30 cellular contexts compared by ENCODE assay signal in the genomic region with DNA sequence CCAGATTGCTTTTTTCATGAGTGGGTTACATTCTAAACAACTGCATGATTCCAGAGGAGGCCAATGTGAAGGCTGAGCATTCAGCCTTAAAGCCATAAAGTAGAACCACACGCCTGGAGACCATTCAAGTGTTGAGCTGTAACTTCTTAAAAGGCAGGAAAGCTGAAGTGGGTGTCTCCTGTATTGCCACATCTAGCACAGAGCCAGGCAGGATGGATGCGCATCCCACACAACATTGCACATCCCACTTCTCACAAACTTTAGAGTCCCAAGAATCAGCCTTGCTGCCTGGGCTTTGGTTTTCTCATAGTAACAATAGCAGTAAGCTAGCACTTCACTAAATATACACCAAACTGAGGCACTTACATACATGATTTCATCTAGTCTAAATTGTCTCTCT.
"Had no signal": no experiment of that assay in that cellular context is flagged by ENCODE, and none has a peak within 500 bp of the region (broad histone marks: within the 10 kb centered on the region; RNA-seq: fewer than 3 reads in every experiment).

No MANE protein-coding gene starts in this region.

- H3K27ac ChIP-seq: ascending aorta, foreskin keratinocyte, heart right ventricle, pancreas, psoas muscle, right atrium auricular region, tibial artery, WERI-Rb-1 had no signal

- DNase-seq: activated CD4-positive, alpha-beta memory T cell treated with anti-CD3 and anti-CD28 coated beads for 36 hours; activated CD4-positive, alpha-beta T cell treated with anti-CD3 and anti-CD28 coated beads, Interleukin-2, amount 10 ng/mL, durations not matched to agents 24 days and 14 days; activated CD4-positive, CD25-positive, alpha-beta regulatory T cell treated with anti-CD3 and anti-CD28 coated beads, Interleukin-2, amount 50 U/mL, for 72 hours; activated CD8-positive, alpha-beta memory T cell treated with anti-CD3 and anti-CD28 coated beads, Interleukin-2, amount 50 U/mL, for 48 hours; activated gamma-delta T cell; activated naive CD4-positive, alpha-beta T cell treated with anti-CD3 and anti-CD28 coated beads, Interleukin-2, amount 10 ng/mL, durations not matched to agents 7 days and 5 days; activated naive CD8-positive, alpha-beta T cell treated with anti-CD3 and anti-CD28 coated beads, Interleukin-2, amount 10 ng/mL, durations not matched to agents 7 days and 5 days; activated T-cell treated with anti-CD3 and anti-CD28 coated beads, Interleukin-2, amount 50 U/mL, for 24 hours; cortex of kidney; foreskin keratinocyte; heart right ventricle; left ventricle myocardium superior; naive thymus-derived CD4-positive, alpha-beta T cell; pancreas; psoas muscle; stimulated activated CD4-positive, alpha-beta T cell treated with anti-CD3 and anti-CD28 coated beads, Interleukin-1b, Interleukin-23, amount 100 ng/mL, for 48 hours; stimulated activated CD4-positive, alpha-beta T cell treated with anti-CD3 and anti-CD28 coated beads, Interleukin-4, amount 100 ng/mL, for 4 hours; stimulated activated CD8-positive, alpha-beta memory T cell treated with anti-CD3 and anti-CD28 coated beads, Interleukin-4, amount 100 ng/mL, for 48 hours; stimulated activated naive CD8-positive, alpha-beta T cell treated with anti-CD3 and anti-CD28 coated beads, Interleukin-15, amount 100 ng/mL, for 72 hours; substantia nigra; T-helper 9 cell; tibial artery; WERI-Rb-1 had no signal

- H3K9me3 ChIP-seq: ascending aorta, heart right ventricle, pancreas, psoas muscle, right atrium auricular region, tibial artery had no signal

- H3K27me3 ChIP-seq: ascending aorta, foreskin keratinocyte, heart right ventricle, pancreas, right atrium auricular region, tibial artery had no signal

- H3K36me3 ChIP-seq: ascending aorta, heart right ventricle, pancreas, right atrium auricular region, tibial artery, WERI-Rb-1 had no signal

- H3K9me3 Mint-ChIP-seq: activated CD4-positive, alpha-beta memory T cell treated with anti-CD3 and anti-CD28 coated beads for 36 hours; activated CD4-positive, alpha-beta T cell treated with anti-CD3 and anti-CD28 coated beads, Interleukin-2, amount 10 ng/mL, durations not matched to agents 24 days and 14 days; activated naive CD4-positive, alpha-beta T cell treated with anti-CD3 and anti-CD28 coated beads, Interleukin-2, amount 10 ng/mL, durations not matched to agents 7 days and 5 days; activated naive CD8-positive, alpha-beta T cell treated with anti-CD3 and anti-CD28 coated beads, Interleukin-2, amount 10 ng/mL, durations not matched to agents 7 days and 5 days; activated T-cell treated with anti-CD3 and anti-CD28 coated beads, Interleukin-2, amount 50 U/mL, for 24 hours; stimulated activated memory B cell treated with anti-CD40 and anti-IgM and Interleukin-4, amounts not matched to agents 10 μg/mL and 1 μg/mL and 100 μg/mL, for 72 hours; stimulated activated naive CD8-positive, alpha-beta T cell treated with anti-CD3 and anti-CD28 coated beads, Interleukin-15, amount 100 ng/mL, for 72 hours; T-helper 1 cell treated with Interleukin-12 subunit alpha and Interleukin-12 subunit beta and Interleukin-4 antibody, amounts not matched to agents 30 μg/mL and 1 μg/mL, for 36 hours had no signal

- H3K4me1 Mint-ChIP-seq: activated CD4-positive, alpha-beta T cell treated with anti-CD3 and anti-CD28 coated beads, Interleukin-2, amount 10 ng/mL, durations not matched to agents 24 days and 14 days; activated naive CD4-positive, alpha-beta T cell treated with anti-CD3 and anti-CD28 coated beads, Interleukin-2, amount 10 ng/mL, durations not matched to agents 7 days and 5 days; activated naive CD8-positive, alpha-beta T cell treated with anti-CD3 and anti-CD28 coated beads, Interleukin-2, amount 10 ng/mL, durations not matched to agents 7 days and 5 days; stimulated activated memory B cell treated with anti-CD40 and anti-IgM and Interleukin-4, amounts not matched to agents 10 μg/mL and 1 μg/mL and 100 μg/mL, for 72 hours; stimulated activated naive CD8-positive, alpha-beta T cell treated with anti-CD3 and anti-CD28 coated beads, Interleukin-15, amount 100 ng/mL, for 72 hours had no signal

- H3K27me3 Mint-ChIP-seq: activated CD4-positive, alpha-beta memory T cell treated with anti-CD3 and anti-CD28 coated beads for 36 hours; activated CD4-positive, alpha-beta T cell treated with anti-CD3 and anti-CD28 coated beads, Interleukin-2, amount 10 ng/mL, durations not matched to agents 24 days and 14 days; activated naive CD4-positive, alpha-beta T cell treated with anti-CD3 and anti-CD28 coated beads, Interleukin-2, amount 10 ng/mL, durations not matched to agents 7 days and 5 days; activated T-cell treated with anti-CD3 and anti-CD28 coated beads, Interleukin-2, amount 50 U/mL, for 24 hours; brain; stimulated activated memory B cell treated with anti-CD40 and anti-IgM and Interleukin-4, amounts not matched to agents 10 μg/mL and 1 μg/mL and 100 μg/mL, for 72 hours had no signal

- H3K4me1 ChIP-seq: ascending aorta, foreskin keratinocyte, heart right ventricle, pancreas, psoas muscle, right atrium auricular region, tibial artery had no signal

- H3K4me3 ChIP-seq: ascending aorta, heart right ventricle, pancreas, psoas muscle, right atrium auricular region, smooth muscle cell, tibial artery had no signal

- H3K4me3 Mint-ChIP-seq: activated CD4-positive, alpha-beta memory T cell treated with anti-CD3 and anti-CD28 coated beads for 36 hours; activated CD4-positive, alpha-beta T cell treated with anti-CD3 and anti-CD28 coated beads, Interleukin-2, amount 10 ng/mL, durations not matched to agents 24 days and 14 days; activated naive CD4-positive, alpha-beta T cell treated with anti-CD3 and anti-CD28 coated beads, Interleukin-2, amount 10 ng/mL, durations not matched to agents 7 days and 5 days; activated naive CD8-positive, alpha-beta T cell treated with anti-CD3 and anti-CD28 coated beads, Interleukin-2, amount 10 ng/mL, durations not matched to agents 7 days and 5 days; activated T-cell treated with anti-CD3 and anti-CD28 coated beads, Interleukin-2, amount 50 U/mL, for 24 hours; brain; mesothelial cell of epicardium; naive thymus-derived CD4-positive, alpha-beta T cell; stimulated activated memory B cell treated with anti-CD40 and anti-IgM and Interleukin-4, amounts not matched to agents 10 μg/mL and 1 μg/mL and 100 μg/mL, for 72 hours; stimulated activated naive CD8-positive, alpha-beta T cell treated with anti-CD3 and anti-CD28 coated beads, Interleukin-15, amount 100 ng/mL, for 72 hours; T-helper 1 cell treated with Interleukin-12 subunit alpha and Interleukin-12 subunit beta and Interleukin-4 antibody, amounts not matched to agents 30 μg/mL and 1 μg/mL, for 36 hours had no signal

- H3K36me3 Mint-ChIP-seq: activated CD4-positive, alpha-beta memory T cell treated with anti-CD3 and anti-CD28 coated beads for 36 hours; activated naive CD4-positive, alpha-beta T cell treated with anti-CD3 and anti-CD28 coated beads, Interleukin-2, amount 10 ng/mL, durations not matched to agents 7 days and 5 days; activated naive CD8-positive, alpha-beta T cell treated with anti-CD3 and anti-CD28 coated beads, Interleukin-2, amount 10 ng/mL, durations not matched to agents 7 days and 5 days; brain; mesothelial cell of epicardium; naive thymus-derived CD4-positive, alpha-beta T cell; stimulated activated memory B cell treated with anti-CD40 and anti-IgM and Interleukin-4, amounts not matched to agents 10 μg/mL and 1 μg/mL and 100 μg/mL, for 72 hours had no signal

- H3K27ac Mint-ChIP-seq: activated CD4-positive, alpha-beta memory T cell treated with anti-CD3 and anti-CD28 coated beads for 36 hours; activated CD4-positive, alpha-beta T cell treated with anti-CD3 and anti-CD28 coated beads, Interleukin-2, amount 10 ng/mL, durations not matched to agents 24 days and 14 days; activated naive CD4-positive, alpha-beta T cell treated with anti-CD3 and anti-CD28 coated beads, Interleukin-2, amount 10 ng/mL, durations not matched to agents 7 days and 5 days; activated naive CD8-positive, alpha-beta T cell treated with anti-CD3 and anti-CD28 coated beads, Interleukin-2, amount 10 ng/mL, durations not matched to agents 7 days and 5 days; activated T-cell treated with anti-CD3 and anti-CD28 coated beads, Interleukin-2, amount 50 U/mL, for 24 hours; mesothelial cell of epicardium; naive thymus-derived CD4-positive, alpha-beta T cell; stimulated activated memory B cell treated with anti-CD40 and anti-IgM and Interleukin-4, amounts not matched to agents 10 μg/mL and 1 μg/mL and 100 μg/mL, for 72 hours; stimulated activated naive CD8-positive, alpha-beta T cell treated with anti-CD3 and anti-CD28 coated beads, Interleukin-15, amount 100 ng/mL, for 72 hours; T-helper 1 cell treated with Interleukin-12 subunit alpha and Interleukin-12 subunit beta and Interleukin-4 antibody, amounts not matched to agents 30 μg/mL and 1 μg/mL, for 36 hours had no signal
